ENCODE assay signal across 8 cellular contexts in genomic region chr2:178193823-178194599, GRCh38. TPM values are rescaled to one million over a fixed set of nuclear protein-coding genes. Genes with fewer than 3 reads are reported as not detected.
DNase-seq lines count a peak whose midpoint lies in the region; ATAC-seq and TF ChIP-seq lines count a peak whose summit lies in the region.

OSBPL6 (plus strand) TSS chr2:178194512; CDS start chr2:178306185, 111,673 bp downstream.

- TF ChIP-seq CTCF in AG09319 (IDR thresholded peaks at IDR 0.05; ENCODE audit: low read depth, low read length) (no peak; the same call in 1 of the 2 replicates), lung (IDR thresholded peaks at IDR 0.05; ENCODE audit: control extremely low read depth, extremely low read depth) (no peak)

- H3K9me3 ChIP-seq in ectodermal cell (ENCODE audit: control insufficient read depth, low read length) (no peaks in the 10 kb centered on the region), lung (ENCODE audit: control insufficient read depth in 2 of 2, insufficient read depth in 1 of 2, low read length in 1 of 2) (no peaks in the 10 kb centered on the region)

- H3K4me1 ChIP-seq in ectodermal cell (ENCODE audit: control insufficient read depth, insufficient read depth, low read length): peaks cover 14% of the 10 kb centered on the region
- H3K4me1 ChIP-seq in lung (ENCODE audit: control insufficient read depth in 2 of 2, insufficient read depth in 2 of 2, low read length in 2 of 2): no peaks in the 10 kb centered on the region

- WGBS in ectodermal cell, 2 experiments: 0% methylated on average over 90 of the region's 90 CpGs
- WGBS in lung, 2 donors: 0 to 1% methylated on average over 34 to 90 of the region's 90 CpGs

- peak within 1 kb of the TSS; percentile 94 for H3K4me3 ChIP-seq in ectodermal cell (ENCODE audit: insufficient read depth, low read depth, low read length)
- peak within 1 kb of the TSS; percentile 89 for H3K4me3 ChIP-seq in lung

- H3K27ac ChIP-seq in ectodermal cell (ENCODE audit: insufficient read depth, low read depth, low read length, poor library complexity, severe bottlenecking) (peak within 1 kb of the TSS; percentile 0), lung (ENCODE audit: low read depth in 1 of 2, low read length in 1 of 2) (peak within 1 kb of the TSS; percentile 89 to 91)

- no peaks in the 10 kb centered on the region for H3K36me3 ChIP-seq in ectodermal cell (ENCODE audit: control insufficient read depth, insufficient read depth, low read length)
- no peaks in the 10 kb centered on the region for H3K36me3 ChIP-seq in lung (ENCODE audit: control insufficient read depth in 2 of 2, insufficient read depth in 2 of 2, low read length in 2 of 2)

- peak; percentile 91 for ATAC-seq in GM18909 (IDR thresholded peaks at IDR 0.05; ENCODE audit: poor library complexity, unreplicated experiment)
- peak; percentile 92 for ATAC-seq in HG03139 (IDR thresholded peaks at IDR 0.05; ENCODE audit: unreplicated experiment)
- peak; percentile 98 for ATAC-seq in lung (ENCODE audit: insufficient read depth, low FRiP score)

- DNase-seq in AG09319 (ENCODE audit: extremely low read depth, low read depth) (peak; percentile 56), NCI-H446 (lab: John Stamatoyannopoulos, UW) (peak; percentile 62 to 87), lung (ENCODE audit: low spot score) (peak; percentile 71)
- DNase-seq in activated CD4-positive, alpha-beta T cell treated with anti-CD3 and anti-CD28 coated beads, Interleukin-2, amount 50 U/mL, for 24 hours (ENCODE audit: low read depth in 1 of 2, low spot score in 1 of 2): peak; percentile 16 to 21
- peak; percentile 44 to 52 for DNase-seq in stimulated activated CD4-positive, alpha-beta T cell treated with anti-CD3 and anti-CD28 coated beads, Interleukin-4, amount 100 ng/mL, for 48 hours (ENCODE audit: low read depth in 2 of 2)

- H3K27me3 ChIP-seq in ectodermal cell (ENCODE audit: control insufficient read depth, insufficient read depth, low read length, poor library complexity, severe bottlenecking): peaks cover 31% of the 10 kb centered on the region
- no peaks in the 10 kb centered on the region for H3K27me3 ChIP-seq in lung (ENCODE audit: control insufficient read depth, insufficient read depth)

RNA-seq across cellular contexts. Expression of gene OSBPL6, which starts in this region (rescaled TPM):
- 15.3 TPM for polyA plus RNA-seq in ectodermal cell (2013, experiment 1 of 4)
- polyA plus RNA-seq in ectodermal cell (2013, experiment 2 of 4): 13.8 TPM
- polyA plus RNA-seq in ectodermal cell (2013, experiment 3 of 4): 12.7 TPM
- 12.7 TPM for polyA plus RNA-seq in ectodermal cell (2013, experiment 4 of 4)
- 10 to 100 TPM; 12.2 to 23.5 TPM for total RNA-seq in lung
- polyA plus RNA-seq in lung: 1 to 10 TPM; 1.9 to 3.3 TPM

Comparison
In these comparisons a context has a peak if more than half of its experiments do, and no peak if none do; other contexts are left out.
1. Peak in every context shown above with its lines: DNase-seq, ATAC-seq, H3K4me3 ChIP-seq and H3K27ac ChIP-seq.
2. DNase-seq: peak in every context shown above with its lines; median percentile 74 in NCI-H446; 71 in lung; 56 in AG09319; 48 in stimulated activated CD4-positive, alpha-beta T cell treated with anti-CD3 and anti-CD28 coated beads, Interleukin-4, amount 100 ng/mL, for 48 hours; 18 in activated CD4-positive, alpha-beta T cell treated with anti-CD3 and anti-CD28 coated beads, Interleukin-2, amount 50 U/mL, for 24 hours.